23 cellular contexts compared by ENCODE assay signal in genomic region chr17:46810837-46811236, GRCh38. TPM values are rescaled to one million over a fixed set of nuclear protein-coding genes. Genes with fewer than 3 reads are reported as not detected.
DNase-seq lines count a peak whose midpoint lies in the region; ATAC-seq and TF ChIP-seq lines count a peak whose summit lies in the region.
"Had no signal": no experiment of that assay in that cellular context is flagged by ENCODE, and none has a peak within 500 bp of the region (broad histone marks: within the 10 kb centered on the region; RNA-seq: fewer than 3 reads in every experiment).

No MANE protein-coding gene starts in this region.

- POLR2A ChIA-PET in Caco-2 (lab: Charles Lee): no interaction called here

- no peak overlapping the region for H3K4me2 ChIP-seq in mesendoderm (ENCODE audit: low read length)
- no peak overlapping the region for H3K4me2 ChIP-seq in trophoblast cell (ENCODE audit: low read length)

- no peak overlapping the region for H4K12ac ChIP-seq in trophoblast cell (ENCODE audit: low read depth, low read length)

- no peaks in the 10 kb centered on the region for H3K27me3 ChIP-seq in Caco-2 (replicated peaks; ENCODE audit: control insufficient read depth, insufficient read depth, low read length)
- H3K27me3 ChIP-seq in WERI-Rb-1 (ENCODE audit: insufficient read depth, low read depth, severe bottlenecking): no peaks in the 10 kb centered on the region
- no peaks in the 10 kb centered on the region for H3K27me3 ChIP-seq in mesendoderm (ENCODE audit: insufficient read depth, low read length, poor library complexity)
- no peaks in the 10 kb centered on the region for H3K27me3 ChIP-seq in trophoblast cell (ENCODE audit: insufficient read depth, low read length)
- H3K27me3 ChIP-seq: MG63 had no signal

- H3K27ac ChIP-seq in WERI-Rb-1: peak overlapping the region; percentile 32; the same call in 1 of the 2 replicates
- no peak overlapping the region for H3K27ac ChIP-seq in mesendoderm (ENCODE audit: low read depth, low read length)
- H3K27ac ChIP-seq in trophoblast cell (ENCODE audit: low read depth, low read length): no peak overlapping the region
- H3K27ac ChIP-seq: SJCRH30 had no signal

- H3K18ac ChIP-seq in mesendoderm (ENCODE audit: low read length) (no peak overlapping the region), trophoblast cell (ENCODE audit: low read length) (no peak overlapping the region)

- H2AFZ ChIP-seq in trophoblast cell (ENCODE audit: insufficient read depth, low read length, poor library complexity): no peak overlapping the region

- H3K23ac ChIP-seq in mesendoderm (ENCODE audit: low read length): no peak overlapping the region
- H3K23ac ChIP-seq in trophoblast cell (ENCODE audit: low read length): no peak overlapping the region

- DNase-seq in Caco-2: peak in 1 of 2 experiments; percentile 69
- DNase-seq in WERI-Rb-1: no peak
- no peak for DNase-seq in mesendoderm
- peak; percentile 15 to 43 for DNase-seq in trophoblast cell
- no peak for DNase-seq in AG08396 (ENCODE audit: low spot score)
- DNase-seq: H9, HFFc6, MG63, NCI-H1417 treated with DMSO at 0.1 percent for 48 hours, NCI-H187, NCI-H446 treated with DMSO at 0.1 percent for 48 hours, NCI-H526 treated with DMSO at 0.1 percent for 48 hours, OCI-M1, SJCRH30 had no signal

- no TSS peak for BruUV-seq in Caco-2 (replicated peaks; lab: Mats Ljungman, UMichigan)

- peak overlapping the region; percentile 26 for H3K56ac ChIP-seq in mesendoderm (ENCODE audit: low read length)

- peak overlapping the region; percentile 65 for H3K27ac Mint-ChIP-seq in Caco-2 (ENCODE audit: unreplicated experiment)
- H3K27ac Mint-ChIP-seq: CD14-positive monocyte, HFFc6, IgD-negative memory B cell had no signal

- H3K79me1 ChIP-seq in mesendoderm (ENCODE audit: low read length) (peaks cover 33% of the 10 kb centered on the region), trophoblast cell (ENCODE audit: low read length) (peaks cover 2% of the 10 kb centered on the region)

- WGBS in mesendoderm (ENCODE audit: extremely low coverage, insufficient coverage, low lambda C conversion rate): no CpG with 5 or more reads among the region's 10 CpGs
- WGBS in trophoblast cell (ENCODE audit: extremely low coverage, insufficient coverage, insufficient read length): no CpG with 5 or more reads among the region's 10 CpGs

- H2BK120ac ChIP-seq in mesendoderm (ENCODE audit: low read depth, low read length): no peak overlapping the region
- no peak overlapping the region for H2BK120ac ChIP-seq in trophoblast cell (ENCODE audit: insufficient read depth, low read length, poor library complexity)

- no peaks in the 10 kb centered on the region for H3K9me3 Mint-ChIP-seq in Caco-2 (ENCODE audit: unreplicated experiment)
- H3K9me3 Mint-ChIP-seq: H9, HFFc6, IgD-negative memory B cell had no signal

- H3K36me3 Mint-ChIP-seq in Caco-2 (ENCODE audit: insufficient read depth, unreplicated experiment): no peaks in the 10 kb centered on the region
- H3K36me3 Mint-ChIP-seq: CD14-positive monocyte, IgD-negative memory B cell had no signal

- no peak overlapping the region for H3K14ac ChIP-seq in trophoblast cell (ENCODE audit: low read length)

- H4K8ac ChIP-seq in mesendoderm (ENCODE audit: low read depth, low read length) (no peak overlapping the region), trophoblast cell (ENCODE audit: low read depth, low read length) (no peak overlapping the region)

- H3K79me2 ChIP-seq in mesendoderm (ENCODE audit: control insufficient read depth, insufficient read depth, low read length): peaks cover 87% of the 10 kb centered on the region
- H3K79me2 ChIP-seq in trophoblast cell (ENCODE audit: control insufficient read depth, insufficient read depth, low read length, poor library complexity): no peaks in the 10 kb centered on the region

- CTCF ChIA-PET in Caco-2 (lab: Charles Lee): interaction anchor here (1.3 kb wide), 1 partner anchor 66 kb away, joined by 3 read pairs; no protein-coding TSS in a partner anchor

- intact Hi-C loops in Caco-2 (cut with micrococcal nuclease; ENCODE audit: unreplicated experiment): no loop called here

- ATAC-seq in GM21529 (IDR thresholded peaks at IDR 0.05; ENCODE audit: unreplicated experiment) (no peak), GM19452 (IDR thresholded peaks at IDR 0.05; ENCODE audit: unreplicated experiment) (no peak)
- ATAC-seq: GM12878 had no signal

- H3K36me3 ChIP-seq in Caco-2 (ENCODE audit: control insufficient read depth, insufficient read depth, low read length) (no peaks in the 10 kb centered on the region), WERI-Rb-1 (no peaks in the 10 kb centered on the region), mesendoderm (ENCODE audit: control insufficient read depth, insufficient read depth, low read length) (peaks cover 2% of the 10 kb centered on the region), trophoblast cell (ENCODE audit: control insufficient read depth in 1 of 2, insufficient read depth in 2 of 2, low read length in 2 of 2) (no peaks in the 10 kb centered on the region)
- H3K36me3 ChIP-seq: MG63, SJCRH30 had no signal

- no peak overlapping the region for H2BK15ac ChIP-seq in mesendoderm (replicated peaks; ENCODE audit: low read depth)

- H2AK5ac ChIP-seq in mesendoderm (ENCODE audit: low read length) (no peak overlapping the region), trophoblast cell (ENCODE audit: low read length) (no peak overlapping the region)

- H3K4ac ChIP-seq in mesendoderm (ENCODE audit: low read depth, low read length): no peak overlapping the region
- no peak overlapping the region for H3K4ac ChIP-seq in trophoblast cell (ENCODE audit: low read depth, low read length)

- no peaks in the 10 kb centered on the region for H3K9me3 ChIP-seq in Caco-2
- H3K9me3 ChIP-seq in WERI-Rb-1 (ENCODE audit: severe bottlenecking): no peaks in the 10 kb centered on the region
- H3K9me3 ChIP-seq in trophoblast cell (ENCODE audit: insufficient read depth, low read depth, low read length): no peaks in the 10 kb centered on the region
- H3K9me3 ChIP-seq: MG63, SJCRH30 had no signal

- H3K27me3 Mint-ChIP-seq in Caco-2 (ENCODE audit: insufficient read depth, unreplicated experiment): no peaks in the 10 kb centered on the region

- H3K4me1 ChIP-seq in Caco-2 (peaks cover 23% of the 10 kb centered on the region; the same call in 1 of the 2 replicates), mesendoderm (ENCODE audit: control insufficient read depth, low read depth, low read length) (peaks cover 27% of the 10 kb centered on the region), trophoblast cell (ENCODE audit: control insufficient read depth in 1 of 2, insufficient read depth in 2 of 2, low read length in 2 of 2) (peaks cover 28 to 49% of the 10 kb centered on the region in 2 experiments)
- H3K4me1 ChIP-seq: SJCRH30 had no signal

- TF ChIP-seq CTCF in Caco-2 (IDR thresholded peaks at IDR 0.05; ENCODE audit: insufficient read depth in 1 of 2, low read depth in 1 of 2, low read length in 1 of 2, severe bottlenecking in 1 of 2, unreplicated experiment in 1 of 2) (no peak), WERI-Rb-1 (IDR thresholded peaks at IDR 0.05; ENCODE audit: low read depth, low read length) (no peak)

- H3K4me3 ChIP-seq in Caco-2 (ENCODE audit: low read depth, low read length) (no peak overlapping the region), WERI-Rb-1 (ENCODE audit: low read depth, low read length) (no peak overlapping the region), mesendoderm (ENCODE audit: low read length) (no peak overlapping the region), trophoblast cell (ENCODE audit: low read depth, low read length) (no peak overlapping the region)
- H3K4me3 ChIP-seq: GM12878, MG63, SJCRH30 had no signal

- H2BK12ac ChIP-seq in trophoblast cell (ENCODE audit: low read length): no peak overlapping the region

- no peak overlapping the region for H2BK5ac ChIP-seq in mesendoderm (ENCODE audit: low read length)
- no peak overlapping the region for H2BK5ac ChIP-seq in trophoblast cell (ENCODE audit: low read depth, low read length, poor library complexity)

- H3K9ac ChIP-seq in mesendoderm (ENCODE audit: low read length): no peak overlapping the region
- H3K9ac ChIP-seq in trophoblast cell (ENCODE audit: low read length): no peak overlapping the region

- H4K91ac ChIP-seq in trophoblast cell (ENCODE audit: low read depth, low read length): no peak overlapping the region

- no peak overlapping the region for H4K5ac ChIP-seq in mesendoderm (ENCODE audit: low read length)

- H3K4me1 Mint-ChIP-seq in Caco-2 (ENCODE audit: low read depth, unreplicated experiment): no peaks in the 10 kb centered on the region
- H3K4me1 Mint-ChIP-seq: CD14-positive monocyte, IgD-negative memory B cell had no signal

- no peak overlapping the region for H3K4me3 Mint-ChIP-seq in Caco-2 (ENCODE audit: unreplicated experiment)
- H3K4me3 Mint-ChIP-seq: H9, HFFc6, IgD-negative memory B cell had no signal

RNA-seq across cellular contexts. Expression of gene WNT3, which starts 7.7 kb away (rescaled TPM):
- 8.7 and 8.8 TPM in 2 replicates for total RNA-seq in Caco-2 (2022)
- 50.0 TPM for polyA plus RNA-seq in mesendoderm (2013, experiment 1 of 2)
- 49.3 TPM for polyA plus RNA-seq in mesendoderm (2013, experiment 2 of 2)
- 6.5 and 6.7 TPM in 2 replicates for polyA plus RNA-seq in trophoblast cell (2013)
- total RNA-seq: GM12878 had no signal
- polyA plus RNA-seq: CD14-positive monocyte had no signal

RNA-seq across cellular contexts. Expression of gene WNT9B, which starts 40.5 kb away (rescaled TPM):
- not detected in 2 replicates for total RNA-seq in Caco-2 (2022)
- polyA plus RNA-seq in mesendoderm (2013, experiment 1 of 2): 0.74 TPM
- 0.70 TPM for polyA plus RNA-seq in mesendoderm (2013, experiment 2 of 2)
- polyA plus RNA-seq in trophoblast cell (2013): 32.1 and 33.5 TPM in 2 replicates
- total RNA-seq: A172, GM12878, HFFc6, HT1080, LHCN-M2, SJCRH30 had no signal
- polyA plus RNA-seq: AG04450, GM12878, IgD-negative memory B cell had no signal

Comparison
In these comparisons a context has a peak if more than half of its experiments do, and no peak if none do; other contexts are left out.
1. DNase-seq: peak in trophoblast cell (2 of 2); none in WERI-Rb-1 (single experiment), mesendoderm (single experiment) and AG08396 (single experiment).